Comparison of ENCODE assay signal across 14 cellular contexts in genomic region chr17:66548659-66549311, GRCh38.
DNase-seq lines count a peak whose midpoint lies in the region; ATAC-seq and TF ChIP-seq lines count a peak whose summit lies in the region.
"Had no signal": no experiment of that assay in that cellular context is flagged by ENCODE, and none has a peak within 500 bp of the region (broad histone marks: within the 10 kb centered on the region; RNA-seq: fewer than 3 reads in every experiment).

No MANE protein-coding gene starts in this region.

- H3K9me3 ChIP-seq in T-helper 17 cell (ENCODE audit: control insufficient read depth, low read length, poor library complexity, severe bottlenecking) (no peaks in the 10 kb centered on the region), stomach (no peaks in the 10 kb centered on the region)
- H3K9me3 ChIP-seq: vagina had no signal

- no peak for TF ChIP-seq EP300 in stomach (IDR thresholded peaks at IDR 0.05)

- no peak for TF ChIP-seq POLR2A in stomach (IDR thresholded peaks at IDR 0.05)

- H3K27me3 Mint-ChIP-seq in T-helper 17 cell: no peaks in the 10 kb centered on the region
- H3K27me3 Mint-ChIP-seq: B cell; naive thymus-derived CD8-positive, alpha-beta T cell had no signal

- peaks cover 27% of the 10 kb centered on the region for H3K4me1 Mint-ChIP-seq in T-helper 17 cell
- H3K4me1 Mint-ChIP-seq: B cell had no signal

- WGBS in stomach, 5 donors: 82 to 89% (median 87%) methylated on average over 14 of the region's 14 CpGs

- H3K4me3 Mint-ChIP-seq in T-helper 17 cell: peak overlapping the region; percentile 68
- H3K4me3 Mint-ChIP-seq: B cell had no signal

- peaks cover 0 to 44% (median 23%) of the 10 kb centered on the region in 4 donors for H3K4me1 ChIP-seq in stomach

- no peaks in the 10 kb centered on the region for H3K36me3 ChIP-seq in stomach
- H3K36me3 ChIP-seq: vagina had no signal

- intact Hi-C loops in Right ventricle myocardium inferior (cut with DNase I) (no loop called here), Right ventricle myocardium superior (cut with DNase I) (no loop called here), stomach (cut with DNase I; ENCODE audit: low total_unique reads) (no loop called here)

- TF ChIP-seq CTCF in fibroblast of villous mesenchyme (IDR thresholded peaks at IDR 0.05; ENCODE audit: insufficient read depth, low read depth, low read length) (no peak), stomach (IDR thresholded peaks at IDR 0.05) (no peak)

- no peaks in the 10 kb centered on the region for H3K27me3 ChIP-seq in stomach
- H3K27me3 ChIP-seq: vagina had no signal

- no peaks in the 10 kb centered on the region for H3K36me3 Mint-ChIP-seq in T-helper 17 cell (ENCODE audit: low read depth)

- peak overlapping the region; percentile 47 for H3K27ac Mint-ChIP-seq in T-helper 17 cell
- H3K27ac Mint-ChIP-seq: B cell had no signal

- H3K4me3 ChIP-seq in fibroblast of villous mesenchyme (ENCODE audit: low read depth, low read length): no peak overlapping the region
- no peak overlapping the region for H3K4me3 ChIP-seq in stomach
- H3K4me3 ChIP-seq: K562, vagina had no signal

- H3K27ac ChIP-seq in stomach: peak overlapping the region in 3 of 5 donors; percentile 43 to 68 (median 58)
- H3K27ac ChIP-seq: vagina had no signal

- DNase-seq in Right ventricle myocardium inferior (ENCODE audit: missing footprints): peak; percentile 73
- DNase-seq in Right ventricle myocardium superior: no peak
- DNase-seq in T-helper 17 cell: no peak
- DNase-seq in fibroblast of villous mesenchyme (ENCODE audit: low read depth): peak; percentile 60
- no peak for DNase-seq in stomach
- no peak for DNase-seq in NCI-H128 (lab: John Stamatoyannopoulos, UW; ENCODE audit: unreplicated experiment)
- DNase-seq: GF-D8, NCI-H2081 treated with DMSO at 0.1 percent for 48 hours had no signal

- ATAC-seq in Right ventricle myocardium inferior (no peak), Right ventricle myocardium superior (ENCODE audit: poor library complexity) (no peak), T-helper 17 cell (no peak), GM21390 (IDR thresholded peaks at IDR 0.05; ENCODE audit: unreplicated experiment) (no peak), HG03439 (IDR thresholded peaks at IDR 0.05; ENCODE audit: unreplicated experiment) (no peak)
- ATAC-seq: K562 had no signal

Comparison
In these comparisons a context has a peak if more than half of its experiments do, and no peak if none do; other contexts are left out.
1. DNase-seq: peak in Right ventricle myocardium inferior (single experiment) and fibroblast of villous mesenchyme (single experiment); none in Right ventricle myocardium superior (single experiment), T-helper 17 cell (0 of 3), stomach (single experiment) and NCI-H128 (single experiment).